In the genomic region with DNA sequence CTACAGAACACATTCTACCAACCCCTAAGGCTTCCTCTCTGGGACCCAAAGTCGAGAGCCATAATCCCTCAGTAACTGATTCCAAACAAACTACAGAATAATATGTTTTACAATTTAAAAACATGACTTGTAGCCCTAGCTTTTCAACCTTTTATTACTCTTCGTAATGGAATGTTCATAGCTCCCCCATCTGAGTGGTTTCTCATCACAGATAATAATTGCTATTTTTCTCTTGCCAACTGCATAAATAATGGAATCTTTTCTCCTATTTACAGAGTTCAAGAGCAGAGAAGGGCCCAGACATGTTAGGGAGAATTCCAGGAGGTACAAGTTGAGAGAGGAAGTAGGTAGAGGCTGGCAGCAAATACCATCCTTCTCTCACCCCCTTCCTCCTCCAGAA, we compare ENCODE assay signal across 17 cellular contexts.
"Had no signal": no experiment of that assay in that cellular context is flagged by ENCODE, and none has a peak within 500 bp of the region (broad histone marks: within the 10 kb centered on the region; RNA-seq: fewer than 3 reads in every experiment).

No MANE protein-coding gene starts in this region.

- H3K36me3 Mint-ChIP-seq: T-cell had no signal

- H3K27ac Mint-ChIP-seq: activated naive CD4-positive, alpha-beta T cell treated with anti-CD3 and anti-CD28 coated beads for 36 hours; activated T-helper 17 cell treated with anti-CD3 and anti-CD28 coated beads, Interleukin-2, amount 50 U/mL, for 72 hours; immature natural killer cell; stimulated activated naive CD8-positive, alpha-beta T cell treated with anti-CD3 and anti-CD28 coated beads, Interleukin-15, Interleukin-2, amounts not matched to agents 100 ng/mL and 50 ng/mL, for 24 hours; T-cell had no signal

- H3K4me3 Mint-ChIP-seq: activated naive CD4-positive, alpha-beta T cell treated with anti-CD3 and anti-CD28 coated beads for 36 hours; activated T-helper 17 cell treated with anti-CD3 and anti-CD28 coated beads, Interleukin-2, amount 50 U/mL, for 72 hours; immature natural killer cell; naive thymus-derived CD8-positive, alpha-beta T cell; stimulated activated naive CD8-positive, alpha-beta T cell treated with anti-CD3 and anti-CD28 coated beads, Interleukin-15, Interleukin-2, amounts not matched to agents 100 ng/mL and 50 ng/mL, for 24 hours; T-cell had no signal

- H3K9me3 ChIP-seq: adrenal gland, colonic mucosa, mucosa of descending colon, prostate gland, right lobe of liver had no signal

- H3K27me3 Mint-ChIP-seq: activated T-helper 17 cell treated with anti-CD3 and anti-CD28 coated beads, Interleukin-2, amount 50 U/mL, for 72 hours; naive thymus-derived CD8-positive, alpha-beta T cell; stimulated activated naive CD8-positive, alpha-beta T cell treated with anti-CD3 and anti-CD28 coated beads, Interleukin-15, Interleukin-2, amounts not matched to agents 100 ng/mL and 50 ng/mL, for 24 hours had no signal

- H3K4me3 ChIP-seq: adrenal gland, colonic mucosa, mucosa of descending colon, prostate gland, right lobe of liver, SK-N-MC had no signal

- H3K27me3 ChIP-seq: adrenal gland, colonic mucosa, right lobe of liver had no signal

- H3K4me1 ChIP-seq: adrenal gland, colonic mucosa, prostate gland, right lobe of liver had no signal

- H3K4me1 Mint-ChIP-seq: activated T-helper 17 cell treated with anti-CD3 and anti-CD28 coated beads, Interleukin-2, amount 50 U/mL, for 72 hours; immature natural killer cell; naive thymus-derived CD8-positive, alpha-beta T cell; T-cell had no signal

- DNase-seq: activated CD4-positive, alpha-beta T cell treated with anti-CD3 and anti-CD28 coated beads for 4 hours; activated naive CD4-positive, alpha-beta T cell treated with anti-CD3 and anti-CD28 coated beads for 36 hours; adrenal gland; colonic mucosa; effector CD4-positive, alpha-beta T cell; immature natural killer cell; left colon; mucosa of descending colon; naive thymus-derived CD8-positive, alpha-beta T cell; right lobe of liver; stimulated activated CD4-positive, alpha-beta T cell treated with anti-CD3 and anti-CD28 coated beads, Interleukin-4, amount 100 ng/mL, for 1 hour; T-cell; WERI-Rb-1 had no signal

- H3K36me3 ChIP-seq: adrenal gland, colonic mucosa, prostate gland, right lobe of liver, WERI-Rb-1 had no signal

- H3K27ac ChIP-seq: adrenal gland, colonic mucosa, prostate gland, right lobe of liver, SK-N-MC, WERI-Rb-1 had no signal

- ATAC-seq: activated T-helper 17 cell treated with anti-CD3 and anti-CD28 coated beads, Interleukin-2, amount 50 U/mL, for 72 hours; left colon; mucosa of descending colon; naive thymus-derived CD8-positive, alpha-beta T cell; right lobe of liver; T-cell had no signal
